Comparison of ENCODE assay signal across 12 cellular contexts in genomic region chr2:46872876-46873631, GRCh38. TPM values are rescaled to one million over a fixed set of nuclear protein-coding genes. Genes with fewer than 3 reads are reported as not detected.
DNase-seq lines count a peak whose midpoint lies in the region; ATAC-seq and TF ChIP-seq lines count a peak whose summit lies in the region.
"Had no signal": no experiment of that assay in that cellular context is flagged by ENCODE, and none has a peak within 500 bp of the region (broad histone marks: within the 10 kb centered on the region; RNA-seq: fewer than 3 reads in every experiment).

No MANE protein-coding gene starts in this region.

- BruUV-seq in HCT116 (replicated peaks; lab: Mats Ljungman, UMichigan): no TSS peak

- H2BK5ac ChIP-seq in mesenchymal stem cell (ENCODE audit: low read depth, low read length, poor library complexity, severe bottlenecking): no peak overlapping the region

- no peaks in the 10 kb centered on the region for H4K20me1 ChIP-seq in HCT116 (ENCODE audit: insufficient read depth)

- H3K9me3 ChIP-seq in HCT116 (ENCODE audit: control insufficient read depth in 1 of 2, insufficient read depth in 1 of 2, low read depth in 1 of 2, low read length in 2 of 2) (no peaks in the 10 kb centered on the region), adrenal gland (replicated peaks in 1 of 3) (no peaks in the 10 kb centered on the region), mesenchymal stem cell (ENCODE audit: control insufficient read depth, low read length) (no peaks in the 10 kb centered on the region), stomach smooth muscle (ENCODE audit: control insufficient read depth in 2 of 2, low read length in 2 of 2) (no peaks in the 10 kb centered on the region)

- RAD21 ChIA-PET in HCT116 (lab: Charles Lee; ENCODE audit: low non-redundant PET in 1 of 2, low total read pairs in 2 of 2, uncharacterized antibody in 2 of 2, unreplicated experiment in 2 of 2): interaction anchor here in 1 of 2 experiments (1.1 to 1.5 kb wide), 3 partner anchors 17 to 450 kb away, joined by 3 to 4 read pairs (median 3); no protein-coding TSS in a partner anchor

- H3K4me2 ChIP-seq in HCT116 (ENCODE audit: low read length) (peak overlapping the region; percentile 63), mesenchymal stem cell (ENCODE audit: low read length, poor library complexity, severe bottlenecking) (no peak overlapping the region)

- TF ChIP-seq CTCF in HCT116 (IDR thresholded peaks at IDR 0.05 in 2 of 3, conservative IDR thresholded peaks at IDR 0.05 in 1 of 3; ENCODE audit: borderline replicate concordance in 1 of 3, insufficient read depth in 1 of 3, low read depth in 2 of 3, low read length in 2 of 3) (no peak), adrenal gland (IDR thresholded peaks at IDR 0.05) (no peak)

- POLR2A ChIA-PET in HCT116 (lab: Charles Lee): no interaction called here

- H4K91ac ChIP-seq in mesenchymal stem cell (ENCODE audit: low read length): peak overlapping the region; percentile 52

- H2AK5ac ChIP-seq in mesenchymal stem cell (ENCODE audit: low read length, severe bottlenecking): peak overlapping the region; percentile 68

- peak overlapping the region; percentile 59 for H2AFZ ChIP-seq in HCT116 (ENCODE audit: low read depth, low read length, poor library complexity, severe bottlenecking)
- no peak overlapping the region for H2AFZ ChIP-seq in mesenchymal stem cell (ENCODE audit: low read depth, low read length)

- peak overlapping the region; percentile 66 to 97 for H2BK12ac ChIP-seq in mesenchymal stem cell (ENCODE audit: low read length in 2 of 2)

- no peaks in the 10 kb centered on the region for H3K79me1 ChIP-seq in mesenchymal stem cell (replicated peaks; ENCODE audit: low read length, poor library complexity, severe bottlenecking)

- H3K79me2 ChIP-seq in HCT116 (ENCODE audit: insufficient read depth, low read length): no peaks in the 10 kb centered on the region

- H2BK15ac ChIP-seq in mesenchymal stem cell (ENCODE audit: low read depth, poor library complexity, severe bottlenecking): no peak overlapping the region

- H3K4me3 ChIP-seq in HCT116 (replicated peaks in 1 of 2; ENCODE audit: low read depth in 1 of 2, low read length in 2 of 2) (no peak overlapping the region), adrenal gland (no peak overlapping the region), mesenchymal stem cell (ENCODE audit: insufficient read depth in 1 of 2, low read depth in 1 of 2, low read length in 2 of 2) (no peak overlapping the region), stomach smooth muscle (ENCODE audit: low read length in 2 of 2) (no peak overlapping the region)

- H3K23ac ChIP-seq in mesenchymal stem cell (ENCODE audit: low read length in 2 of 2): no peak overlapping the region

- TF ChIP-seq POLR2A in HCT116 (IDR thresholded peaks at IDR 0.05; ENCODE audit: borderline replicate concordance, extremely low read depth, insufficient read depth, insufficient read length) (no peak), adrenal gland (IDR thresholded peaks at IDR 0.05) (no peak)

- peak overlapping the region; percentile 35 for H3K9ac ChIP-seq in HCT116 (ENCODE audit: low read length)
- peak overlapping the region; percentile 73 for H3K9ac ChIP-seq in mesenchymal stem cell (ENCODE audit: low read length)
- no peak overlapping the region for H3K9ac ChIP-seq in stomach smooth muscle (ENCODE audit: low read length in 2 of 2)

- H3K9me2 ChIP-seq in HCT116 (ENCODE audit: insufficient read depth): no peaks in the 10 kb centered on the region

- in situ Hi-C loops in G401 (cut with HindIII; ENCODE audit: low sequenced_read_pairs): no loop called here

- H3K14ac ChIP-seq in mesenchymal stem cell (ENCODE audit: low read length in 2 of 2): no peak overlapping the region

- H3K27ac ChIP-seq in HCT116 (ENCODE audit: low read depth, low read length): 0 out of 2 replicates have a peak overlapping the region, but pooled peaks have one; percentile 11
- H3K27ac ChIP-seq in adrenal gland: peak overlapping the region in 4 of 5 donors; percentile 26 to 87 (median 72)
- H3K27ac ChIP-seq in mesenchymal stem cell (ENCODE audit: low read length, poor library complexity, severe bottlenecking): peak overlapping the region; percentile 27
- H3K27ac ChIP-seq in stomach smooth muscle (ENCODE audit: low read length): peak overlapping the region; percentile 53

- H4K8ac ChIP-seq in mesenchymal stem cell (ENCODE audit: low read length): peak overlapping the region; percentile 80

- H3K18ac ChIP-seq in mesenchymal stem cell (ENCODE audit: low read depth in 1 of 2, low read length in 2 of 2): peak overlapping the region; percentile 75 to 82

- 95 to 100% (median 98%) methylated on average over 4 of the region's 4 CpGs for WGBS in adrenal gland, 4 donors
- WGBS in mesenchymal stem cell: 85% methylated on average over 1 of the region's 4 CpGs

- intact Hi-C loops in HCT116 (cut with micrococcal nuclease): loop anchor here (5.0 kb wide), 1 partner anchor 71 kb away; no protein-coding TSS in a partner anchor
- intact Hi-C loops in adrenal gland (cut with DNase I): no loop called here

- H3K4ac ChIP-seq in mesenchymal stem cell (ENCODE audit: low read depth in 1 of 2, low read length in 2 of 2): peak overlapping the region in 1 of 2 experiments; percentile 85

- CTCF ChIA-PET in HCT116 (lab: Charles Lee): interaction anchor here (1.0 kb wide), 1 partner anchor 69 kb away, joined by 3 read pairs; no protein-coding TSS in a partner anchor

- DNase-seq in HCT116 (ENCODE audit: low read depth, low spot score) (no peak), adrenal gland (peak in 1 of 7 donors; percentile 2), mesenchymal stem cell (no peak), G401 (ENCODE audit: low spot score) (no peak)
- no peak for DNase-seq in stimulated activated CD4-positive, alpha-beta T cell treated with anti-CD3 and anti-CD28 coated beads, Interleukin-4, amount 100 ng/mL, for 24 hours
- DNase-seq: CD8-positive, alpha-beta memory T cell; cerebellar nuclear complex; NCI-H2171; stimulated activated naive CD4-positive, alpha-beta T cell treated with Interleukin-2 at 50 U/mL for 16 hours had no signal

- H3K36me3 ChIP-seq in HCT116 (ENCODE audit: control insufficient read depth in 1 of 2, insufficient read depth in 2 of 2, low read length in 2 of 2) (no peaks in the 10 kb centered on the region), adrenal gland (replicated peaks in 1 of 2) (no peaks in the 10 kb centered on the region), mesenchymal stem cell (ENCODE audit: control insufficient read depth in 1 of 2, insufficient read depth in 2 of 2, low read depth in 1 of 2, low read length in 2 of 2) (no peaks in the 10 kb centered on the region), stomach smooth muscle (ENCODE audit: control insufficient read depth in 2 of 2, insufficient read depth in 2 of 2, low read length in 2 of 2) (no peaks in the 10 kb centered on the region)

- H3K4me1 ChIP-seq in HCT116 (ENCODE audit: control insufficient read depth in 1 of 2, insufficient read depth in 2 of 2, low read length in 2 of 2) (peaks cover 16 to 48% of the 10 kb centered on the region in 2 experiments), adrenal gland (replicated peaks in 1 of 2) (peaks cover 19 to 40% of the 10 kb centered on the region in 2 donors), mesenchymal stem cell (ENCODE audit: control insufficient read depth, insufficient read depth, low read depth, low read length) (peaks cover 24% of the 10 kb centered on the region), stomach smooth muscle (ENCODE audit: control insufficient read depth, insufficient read depth, low read length) (peaks cover 59% of the 10 kb centered on the region)

- ATAC-seq in HCT116: peak; percentile 30
- no peak for ATAC-seq in HG03280 (IDR thresholded peaks at IDR 0.05; ENCODE audit: unreplicated experiment)
- no peak for ATAC-seq in GM18498 (IDR thresholded peaks at IDR 0.05; ENCODE audit: unreplicated experiment)

- H3K27me3 ChIP-seq in HCT116 (ENCODE audit: insufficient read depth, low read length): no peaks in the 10 kb centered on the region
- no peaks in the 10 kb centered on the region for H3K27me3 ChIP-seq in adrenal gland
- no peaks in the 10 kb centered on the region for H3K27me3 ChIP-seq in mesenchymal stem cell (ENCODE audit: control insufficient read depth in 1 of 2, insufficient read depth in 1 of 2, low read length in 2 of 2)
- H3K27me3 ChIP-seq in stomach smooth muscle (ENCODE audit: control insufficient read depth in 1 of 2, insufficient read depth in 2 of 2, low read length in 2 of 2): no peaks in the 10 kb centered on the region

- peak overlapping the region; percentile 55 for H2BK120ac ChIP-seq in mesenchymal stem cell (ENCODE audit: low read depth, low read length)

- TF ChIP-seq RAD21 in HCT116 (IDR thresholded peaks at IDR 0.05; ENCODE audit: low read depth): no peak

TF ChIP-seq in HCT116, 20 proteins besides CTCF, POLR2A, EP300 and RAD21 (continues in another document):
- TF ChIP-seq CBX3 (IDR thresholded peaks at IDR 0.05; ENCODE audit: low read depth) (no peak), POLR2AphosphoS5 (IDR thresholded peaks at IDR 0.05; ENCODE audit: low read depth, low read length) (no peak), SRF (IDR thresholded peaks at IDR 0.05; ENCODE audit: low read depth) (no peak), FOSL1 (IDR thresholded peaks at IDR 0.05; ENCODE audit: low read depth) (no peak), TCF7L2 (IDR thresholded peaks at IDR 0.05; ENCODE audit: borderline replicate concordance, extremely low read depth, insufficient read depth, insufficient read length) (no peak)

RNA-seq across cellular contexts. Expression of gene MCFD2, which starts 42.6 kb away (rescaled TPM):
- total RNA-seq in HCT116 (2021; ENCODE audit: unreplicated experiment) (73.9 TPM), adrenal gland (100 to 1,000 TPM; 189 to 695 (median 304) TPM)
- 57.7 and 60.5 TPM in 2 replicates for polyA plus RNA-seq in HCT116 (2012)
- 100 to 1,000 TPM in 1 of 3 donors, 10 to 100 TPM in 2; 29.6 to 515 (median 30.7) TPM for polyA plus RNA-seq in adrenal gland
- 212 TPM for polyA plus RNA-seq in mesenchymal stem cell (2013, experiment 1 of 2)
- 217 TPM for polyA plus RNA-seq in mesenchymal stem cell (2013, experiment 2 of 2)
- total RNA-seq in G401 (2014; rRNA removed; shearing (Covaris generic)): 100 and 127 TPM in 2 replicates

Comparison
In these comparisons a context has a peak if more than half of its experiments do, and no peak if none do; other contexts are left out.
1. H3K27ac ChIP-seq: peak in every context shown above with its lines; median percentile 72 in adrenal gland; 53 in stomach smooth muscle; 27 in mesenchymal stem cell; 11 in HCT116.
2. H3K9ac ChIP-seq: peak in HCT116 (single experiment) and mesenchymal stem cell (single experiment); none in stomach smooth muscle (0 of 2).